Comparison of ENCODE assay signal across 9 cellular contexts in the genomic region with DNA sequence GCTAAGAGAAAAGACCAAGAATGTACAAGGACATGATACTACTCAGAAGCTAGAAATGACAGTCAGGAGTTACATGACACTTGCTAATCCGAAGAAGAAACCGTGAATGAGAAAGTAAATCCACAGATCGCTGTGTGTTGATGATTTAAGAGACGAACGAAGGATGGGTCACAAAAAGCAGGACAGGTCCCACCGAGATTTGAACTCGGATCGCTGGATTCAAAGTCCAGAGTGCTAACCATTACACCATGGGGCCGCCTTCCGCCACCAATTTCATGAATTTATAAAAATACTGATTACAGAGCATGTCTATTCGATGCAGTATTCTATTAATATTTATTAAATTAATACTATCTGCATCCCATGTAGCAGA. TPM values are rescaled to one million over a fixed set of nuclear protein-coding genes. Genes with fewer than 3 reads are reported as not detected.
A peak's percentile ranks its signal among the peaks of the same experiment; 100 is the strongest.
DNase-seq lines count a peak whose midpoint lies in the region; ATAC-seq and TF ChIP-seq lines count a peak whose summit lies in the region.
"Had no signal": no experiment of that assay in that cellular context is flagged by ENCODE, and none has a peak within 500 bp of the region (broad histone marks: within the 10 kb centered on the region; RNA-seq: fewer than 3 reads in every experiment).

No MANE protein-coding gene starts in this region.

- H3K4me1 Mint-ChIP-seq in activated CD8-positive, alpha-beta memory T cell treated with anti-CD3 and anti-CD28 coated beads, Interleukin-2, amount 10 ng/mL, durations not matched to agents 7 days and 5 days: peaks cover 60% of the 10 kb centered on the region

- H3K4me3 ChIP-seq in MM.1S (ENCODE audit: low read length): peak overlapping the region; percentile 61; the same call in 1 of the 2 replicates

- H3K9me3 ChIP-seq in MM.1S (replicated peaks; ENCODE audit: insufficient read depth, low read length): no peaks in the 10 kb centered on the region
- H3K9me3 ChIP-seq: lower lobe of right lung had no signal

- no peaks in the 10 kb centered on the region for H3K9me2 ChIP-seq in MM.1S (replicated peaks; ENCODE audit: insufficient read depth, low read length)

- H3K27ac Mint-ChIP-seq in activated CD8-positive, alpha-beta memory T cell treated with anti-CD3 and anti-CD28 coated beads, Interleukin-2, amount 10 ng/mL, durations not matched to agents 7 days and 5 days: peak overlapping the region; percentile 85

- CTCF ChIA-PET in activated CD8-positive, alpha-beta memory T cell treated with anti-CD3 and anti-CD28 coated beads, Interleukin-2, amount 10 ng/mL, durations not matched to agents 7 days and 5 days (lab: Charles Lee): interaction anchor here (1.0 to 1.2 kb wide), 3 partner anchors 9 to 127 kb away, joined by 3 to 4 read pairs (median 3); a partner anchor contains a TSS

- no peaks in the 10 kb centered on the region for H3K79me2 ChIP-seq in MM.1S (ENCODE audit: low read length)

- peak overlapping the region; percentile 91; the same call in 1 of the 2 replicates for H3K4me2 ChIP-seq in MM.1S (ENCODE audit: low read depth, low read length)

- TF ChIP-seq CTCF in MM.1S (IDR thresholded peaks at IDR 0.05; ENCODE audit: low read length): no peak

- H3K36me3 ChIP-seq in MM.1S (replicated peaks; ENCODE audit: insufficient read depth, low read length): no peaks in the 10 kb centered on the region
- H3K36me3 ChIP-seq: lower lobe of right lung had no signal

- H3K27ac ChIP-seq in MM.1S (ENCODE audit: low read length): no peak overlapping the region
- H3K27ac ChIP-seq: lower lobe of right lung had no signal

- H3F3A ChIP-seq in MM.1S (ENCODE audit: insufficient read depth, low read length): peaks cover 27% of the 10 kb centered on the region

- no peaks in the 10 kb centered on the region for H3K36me3 Mint-ChIP-seq in activated CD8-positive, alpha-beta memory T cell treated with anti-CD3 and anti-CD28 coated beads, Interleukin-2, amount 10 ng/mL, durations not matched to agents 7 days and 5 days

- no peaks in the 10 kb centered on the region for H4K20me1 ChIP-seq in MM.1S (ENCODE audit: insufficient read depth, low read length)

- H3K9me3 Mint-ChIP-seq in activated CD8-positive, alpha-beta memory T cell treated with anti-CD3 and anti-CD28 coated beads, Interleukin-2, amount 10 ng/mL, durations not matched to agents 7 days and 5 days (ENCODE audit: low read depth): no peaks in the 10 kb centered on the region

- no peaks in the 10 kb centered on the region for H3K27me3 ChIP-seq in MM.1S (replicated peaks; ENCODE audit: insufficient read depth, low read length)

- H2AFZ ChIP-seq in MM.1S (ENCODE audit: low read length): no peak overlapping the region

- no peaks in the 10 kb centered on the region for H3K27me3 Mint-ChIP-seq in activated CD8-positive, alpha-beta memory T cell treated with anti-CD3 and anti-CD28 coated beads, Interleukin-2, amount 10 ng/mL, durations not matched to agents 7 days and 5 days

- no peak for ATAC-seq in activated CD8-positive, alpha-beta memory T cell treated with anti-CD3 and anti-CD28 coated beads, Interleukin-2, amount 10 ng/mL, durations not matched to agents 7 days and 5 days
- ATAC-seq in HG03108 (IDR thresholded peaks at IDR 0.05; ENCODE audit: unreplicated experiment) (no peak), HG03469 (IDR thresholded peaks at IDR 0.05; ENCODE audit: unreplicated experiment) (no peak), GM18861 (IDR thresholded peaks at IDR 0.05; ENCODE audit: unreplicated experiment) (no peak)

- H3K4me3 Mint-ChIP-seq in activated CD8-positive, alpha-beta memory T cell treated with anti-CD3 and anti-CD28 coated beads, Interleukin-2, amount 10 ng/mL, durations not matched to agents 7 days and 5 days: peak overlapping the region; percentile 82

- no peak overlapping the region for H3K9ac ChIP-seq in MM.1S (ENCODE audit: low read length)

- no peaks in the 10 kb centered on the region for H3K4me1 ChIP-seq in MM.1S (ENCODE audit: low read length)

- DNase-seq in EH (ENCODE audit: low read depth): peak; percentile 66
- peak; percentile 21 for DNase-seq in MM.1S
- peak; percentile 64 for DNase-seq in activated CD8-positive, alpha-beta memory T cell treated with anti-CD3 and anti-CD28 coated beads, Interleukin-2, amount 10 ng/mL, durations not matched to agents 7 days and 5 days
- peak; percentile 52 for DNase-seq in glomerular visceral epithelial cell (ENCODE audit: extremely low spot score)
- DNase-seq in stimulated activated CD4-positive, alpha-beta T cell treated with anti-CD3 and anti-CD28 coated beads, Interleukin-2, amount 100 ng/mL, for 4 hours (ENCODE audit: low read depth): peak; percentile 24
- DNase-seq: lower lobe of right lung had no signal

RNA-seq across cellular contexts. Expression of a gene that starts 54.0 kb away (rescaled TPM):
- total RNA-seq in activated CD8-positive, alpha-beta memory T cell treated with anti-CD3 and anti-CD28 coated beads, Interleukin-2, amount 10 ng/mL, durations not matched to agents 7 days and 5 days: 10 to 100 TPM; 57.4 to 60.1 TPM
